17 cellular contexts compared by ENCODE assay signal in genomic region chrY:24605446-24605845, GRCh38. TPM values are rescaled to one million over a fixed set of nuclear protein-coding genes. Genes with fewer than 3 reads are reported as not detected.
"Had no signal": no experiment of that assay in that cellular context is flagged by ENCODE, and none has a peak within 500 bp of the region (broad histone marks: within the 10 kb centered on the region; RNA-seq: fewer than 3 reads in every experiment).

No MANE protein-coding gene starts in this region.

RNA-seq across cellular contexts. Expression of gene BPY2B, which starts 12.4 kb away (rescaled TPM):
- total RNA-seq: naive thymus-derived CD8-positive, alpha-beta T cell; natural killer cell treated with Interleukin-12 subunit alpha and Interleukin-12 subunit beta and Interleukin-15 and Interleukin-18, amount 100 ng/mL, for 72 hours; neural crest cell; omental fat pad; osteocyte; pancreas; posterior vena cava; prostate gland; pulmonary artery endothelial cell; right atrium auricular region; sciatic nerve; smooth muscle cell; spleen; transverse colon; upper lobe of right lung; urinary bladder; uterus had no signal
